In the genomic region with DNA sequence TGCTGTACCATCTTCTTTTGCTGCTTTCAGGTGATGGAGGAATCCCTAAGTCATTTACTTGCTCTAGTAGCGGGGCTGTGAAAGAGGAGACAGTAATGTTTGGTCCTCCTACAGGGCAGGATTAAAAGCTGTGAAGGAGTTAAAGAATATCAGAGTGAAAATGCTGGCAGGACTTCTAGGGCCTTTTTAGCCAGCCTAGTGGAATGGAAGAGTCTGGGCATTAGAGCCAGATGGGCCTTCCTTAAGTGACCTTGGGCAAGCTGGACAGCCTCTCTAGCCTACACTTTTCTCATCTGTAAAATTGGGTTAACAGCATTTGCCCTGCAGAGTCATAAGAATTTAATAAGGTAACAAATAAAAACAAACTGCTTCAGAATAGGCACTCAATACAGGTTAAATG, we compare ENCODE assay signal across 10 cellular contexts.
DNase-seq lines count a peak whose midpoint lies in the region; ATAC-seq and TF ChIP-seq lines count a peak whose summit lies in the region.
"Had no signal": no experiment of that assay in that cellular context is flagged by ENCODE, and none has a peak within 500 bp of the region (broad histone marks: within the 10 kb centered on the region; RNA-seq: fewer than 3 reads in every experiment).

No MANE protein-coding gene starts in this region.

- BruUV-seq in OCI-LY7 (replicated peaks; lab: Mats Ljungman, UMichigan), result no TSS peak

- POLR2A ChIA-PET in OCI-LY7 (lab: Charles Lee), result interaction anchor here (0.6 to 2.3 kb wide), 9 partner anchors 11 to 183 kb away, joined by 3 to 11 read pairs (median 5); no protein-coding TSS in a partner anchor

- CTCF ChIA-PET in OCI-LY7 (lab: Charles Lee; ENCODE audit: unreplicated experiment), result no interaction called here

- H3K4me3 Mint-ChIP-seq in nephron (peak overlapping the region; percentile 20 to 92 (median 88)), type B pancreatic cell (peak overlapping the region; percentile 87)

- H3K79me2 ChIP-seq in OCI-LY7 (ENCODE audit: insufficient read depth, low read depth, low read length), result peaks cover 71% of the 10 kb centered on the region; the same call in 1 of the 2 replicates

- H3K9me3 Mint-ChIP-seq in nephron, result no peaks in the 10 kb centered on the region
- H3K9me3 Mint-ChIP-seq in type B pancreatic cell, result no peaks in the 10 kb centered on the region

- no peak for ATAC-seq in HG03442 (IDR thresholded peaks at IDR 0.05; ENCODE audit: unreplicated experiment)

- no peaks in the 10 kb centered on the region for H3K9me2 ChIP-seq in OCI-LY7 (ENCODE audit: insufficient read depth, low read length)

- no peak for DNase-seq in OCI-LY7 (ENCODE audit: low spot score)
- no peak for DNase-seq in type B pancreatic cell (ENCODE audit: extremely low spot score, unreplicated experiment)
- no peak for DNase-seq in ACHN
- no peak for DNase-seq in activated CD4-positive, alpha-beta T cell treated with anti-CD3 and anti-CD28 coated beads for 1 hour
- DNase-seq in DMS153 treated with DMSO at 0.1 percent for 48 hours (lab: John Stamatoyannopoulos, UW; ENCODE audit: unreplicated experiment), result no peak
- DNase-seq: activated CD4-positive, CD25-positive, alpha-beta regulatory T cell treated with anti-CD3 and anti-CD28 coated beads, Interleukin-2, amount 50 U/mL, for 72 hours; GDM1 had no signal

- intact Hi-C loops in OCI-LY7 (cut with micrococcal nuclease; ENCODE audit: unreplicated experiment), result loop anchor here (10.0 kb wide), 1 partner anchor 559 kb away; no protein-coding TSS in a partner anchor

- TF ChIP-seq CTCF in OCI-LY7 (conservative IDR thresholded peaks at IDR 0.05; ENCODE audit: low read length) (no peak), nephron (IDR thresholded peaks at IDR 0.05; ENCODE audit: unreplicated experiment in 3 of 3) (no peak), type B pancreatic cell (conservative IDR thresholded peaks at IDR 0.05) (no peak)

- H3K36me3 ChIP-seq in OCI-LY7 (ENCODE audit: insufficient read depth, low read length) (no peaks in the 10 kb centered on the region), esophagus (ENCODE audit: control insufficient read depth in 2 of 2, insufficient read depth in 2 of 2, low read length in 1 of 2) (no peaks in the 10 kb centered on the region)

- peak overlapping the region; percentile 85 for H3K4me2 ChIP-seq in OCI-LY7 (ENCODE audit: low read length)

- H3K36me3 Mint-ChIP-seq in nephron (ENCODE audit: low read depth) (no peaks in the 10 kb centered on the region), type B pancreatic cell (no peaks in the 10 kb centered on the region)

- H3K4me1 ChIP-seq in OCI-LY7 (ENCODE audit: insufficient read depth, low read length, poor library complexity, severe bottlenecking), result peaks cover 90% of the 10 kb centered on the region
- peaks cover 2 to 5% of the 10 kb centered on the region in 2 donors for H3K4me1 ChIP-seq in esophagus (ENCODE audit: control insufficient read depth in 2 of 2, insufficient read depth in 2 of 2, low read length in 1 of 2)

- H3K27me3 ChIP-seq in esophagus (ENCODE audit: control insufficient read depth in 1 of 2, insufficient read depth in 2 of 2, low read length in 2 of 2), result no peaks in the 10 kb centered on the region

- WGBS in esophagus, 2 donors, result 49 to 50% methylated on average over 1 of the region's 1 CpG

- peak overlapping the region; percentile 91 to 97 (median 95) for H3K27ac Mint-ChIP-seq in nephron
- H3K27ac Mint-ChIP-seq in type B pancreatic cell, result peak overlapping the region; percentile 90

- H3K27ac ChIP-seq in OCI-LY7 (ENCODE audit: low read depth, low read length, poor library complexity, severe bottlenecking) (peak overlapping the region; percentile 76), esophagus (ENCODE audit: low read depth in 2 of 2, low read length in 1 of 2) (peak overlapping the region; percentile 76 to 84)

- H3K4me3 ChIP-seq in OCI-LY7 (ENCODE audit: low read depth, low read length, poor library complexity, severe bottlenecking), result peak overlapping the region; percentile 59
- peak overlapping the region in 1 of 2 donors; percentile 47 for H3K4me3 ChIP-seq in esophagus (ENCODE audit: low read depth in 1 of 2, low read length in 2 of 2)

- H2AFZ ChIP-seq in OCI-LY7 (ENCODE audit: low read length), result peak overlapping the region; percentile 70; the same call in 1 of the 2 replicates

- no peaks in the 10 kb centered on the region for H4K20me1 ChIP-seq in OCI-LY7 (ENCODE audit: insufficient read depth, low read length)

- H3K9me3 ChIP-seq in OCI-LY7 (ENCODE audit: low read length) (no peaks in the 10 kb centered on the region), esophagus (ENCODE audit: control insufficient read depth in 2 of 2, insufficient read depth in 1 of 2, low read depth in 1 of 2, low read length in 1 of 2) (no peaks in the 10 kb centered on the region)

- H3K27me3 Mint-ChIP-seq in nephron (ENCODE audit: low read depth) (no peaks in the 10 kb centered on the region), type B pancreatic cell (no peaks in the 10 kb centered on the region)

- in situ Hi-C loops in ACHN (cut with HindIII; ENCODE audit: low pct_ligation_motif_present, low pct_unique_long_range_greater_than_20kb, low sequenced_read_pairs), result no loop called here

- H3K4me1 Mint-ChIP-seq in nephron (peaks cover 74% of the 10 kb centered on the region), type B pancreatic cell (ENCODE audit: unreplicated experiment) (peaks cover 59% of the 10 kb centered on the region)
